Comparison of ENCODE assay signal across 33 cellular contexts in the genomic region with DNA sequence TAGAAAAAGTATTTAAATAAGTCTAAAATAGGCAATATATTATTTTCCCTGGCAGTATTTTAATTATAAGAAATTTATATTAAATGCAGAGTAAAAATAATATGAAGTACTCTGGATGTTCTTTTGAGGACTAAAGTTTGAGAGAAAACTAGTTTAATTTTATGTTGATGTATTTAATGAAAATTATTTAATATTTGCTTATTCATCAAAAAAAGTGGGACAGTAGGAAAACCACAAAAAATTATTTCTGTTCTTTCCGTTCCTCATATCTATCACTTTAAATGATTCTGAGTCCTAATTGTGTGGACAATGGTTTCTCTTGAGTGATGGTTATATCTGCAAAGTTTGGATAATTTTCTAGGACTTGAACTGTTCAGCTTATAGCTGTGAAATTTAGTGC.
"Had no signal": no experiment of that assay in that cellular context is flagged by ENCODE, and none has a peak within 500 bp of the region (broad histone marks: within the 10 kb centered on the region; RNA-seq: fewer than 3 reads in every experiment).

No MANE protein-coding gene starts in this region.

- H3K9me3 ChIP-seq: adrenal gland, body of pancreas, breast epithelium had no signal

- H3K27me3 ChIP-seq: adrenal gland, body of pancreas, brain microvascular endothelial cell, breast epithelium had no signal

- H3K27ac ChIP-seq: adrenal gland, body of pancreas, brain microvascular endothelial cell, breast epithelium, VCaP had no signal

- ATAC-seq: activated CD8-positive, alpha-beta T cell treated with anti-CD3 and anti-CD28 coated beads for 36 hours; activated naive CD4-positive, alpha-beta T cell treated with anti-CD3 and anti-CD28 coated beads, Interleukin-2, amount 50 U/mL, for 72 hours; activated T-cell treated with anti-CD3 and anti-CD28 coated beads, Interleukin-2, amount 50 U/mL, for 4 hours; activated T-cell treated with anti-CD3 and anti-CD28 coated beads, Interleukin-2, amount 50 U/mL, for 72 hours; activated T-helper 17 cell treated with anti-CD3 and anti-CD28 coated beads, Interleukin-2, amount 50 U/mL, for 72 hours; body of pancreas had no signal

- FAIRE-seq: astrocyte, TTC549 had no signal

- DNase-seq: activated B cell treated with CpG ODN at 0.5 μM for 24 hours; activated CD4-positive, alpha-beta memory T cell treated with anti-CD3 and anti-CD28 coated beads for 36 hours; activated CD4-positive, alpha-beta T cell treated with anti-CD3 and anti-CD28 coated beads for 4 hours; activated CD4-positive, alpha-beta T cell treated with anti-CD3 and anti-CD28 coated beads, Interleukin-2, amount 10 ng/mL, durations not matched to agents 24 days and 14 days; activated CD4-positive, alpha-beta T cell treated with anti-CD3 and anti-CD28 coated beads, Interleukin-2, amount 50 U/mL, for 1 hour; activated CD4-positive, alpha-beta T cell treated with anti-CD3 and anti-CD28 coated beads, Interleukin-2, amount 50 U/mL, for 4 hours; activated CD4-positive, CD25-positive, alpha-beta regulatory T cell treated with anti-CD3 and anti-CD28 coated beads, Interleukin-2, amount 50 U/mL, for 72 hours; activated CD8-positive, alpha-beta memory T cell treated with anti-CD3 and anti-CD28 coated beads, Interleukin-2, amount 50 U/mL, for 4 hours; activated CD8-positive, alpha-beta T cell treated with anti-CD3 and anti-CD28 coated beads for 36 hours; activated effector memory CD4-positive, alpha-beta T cell treated with anti-CD3 and anti-CD28 coated beads, Interleukin-2, amount 50 U/mL, for 16 hours; activated gamma-delta T cell treated with Interleukin-2 at 50 U/mL for 16 hours; activated naive CD4-positive, alpha-beta T cell; activated naive CD4-positive, alpha-beta T cell treated with anti-CD3 and anti-CD28 coated beads for 36 hours; activated naive CD4-positive, alpha-beta T cell treated with anti-CD3 and anti-CD28 coated beads, Interleukin-2, amount 50 U/mL, for 16 hours; activated naive CD8-positive, alpha-beta T cell treated with anti-CD3 and anti-CD28 coated beads for 36 hours; activated T-cell treated with anti-CD3 and anti-CD28 coated beads for 4 hours; activated T-cell treated with anti-CD3 and anti-CD28 coated beads, Interleukin-2, amount 50 U/mL, for 1 hour; activated T-cell treated with anti-CD3 and anti-CD28 coated beads, Interleukin-2, amount 50 U/mL, for 4 hours; activated T-cell treated with anti-CD3 and anti-CD28 coated beads, Interleukin-2, amount 50 U/mL, for 72 hours; adrenal gland; amniotic stem cell; aorta; body of pancreas; brain microvascular endothelial cell; central memory CD4-positive, alpha-beta T cell; T-helper 2 cell; T-helper 9 cell had no signal

- H3K4me1 ChIP-seq: body of pancreas, breast epithelium had no signal

- H3K4me3 ChIP-seq: adrenal gland, body of pancreas, breast epithelium had no signal

- H3K36me3 ChIP-seq: breast epithelium had no signal
